Comparison of ENCODE assay signal across 8 cellular contexts in the genomic region with DNA sequence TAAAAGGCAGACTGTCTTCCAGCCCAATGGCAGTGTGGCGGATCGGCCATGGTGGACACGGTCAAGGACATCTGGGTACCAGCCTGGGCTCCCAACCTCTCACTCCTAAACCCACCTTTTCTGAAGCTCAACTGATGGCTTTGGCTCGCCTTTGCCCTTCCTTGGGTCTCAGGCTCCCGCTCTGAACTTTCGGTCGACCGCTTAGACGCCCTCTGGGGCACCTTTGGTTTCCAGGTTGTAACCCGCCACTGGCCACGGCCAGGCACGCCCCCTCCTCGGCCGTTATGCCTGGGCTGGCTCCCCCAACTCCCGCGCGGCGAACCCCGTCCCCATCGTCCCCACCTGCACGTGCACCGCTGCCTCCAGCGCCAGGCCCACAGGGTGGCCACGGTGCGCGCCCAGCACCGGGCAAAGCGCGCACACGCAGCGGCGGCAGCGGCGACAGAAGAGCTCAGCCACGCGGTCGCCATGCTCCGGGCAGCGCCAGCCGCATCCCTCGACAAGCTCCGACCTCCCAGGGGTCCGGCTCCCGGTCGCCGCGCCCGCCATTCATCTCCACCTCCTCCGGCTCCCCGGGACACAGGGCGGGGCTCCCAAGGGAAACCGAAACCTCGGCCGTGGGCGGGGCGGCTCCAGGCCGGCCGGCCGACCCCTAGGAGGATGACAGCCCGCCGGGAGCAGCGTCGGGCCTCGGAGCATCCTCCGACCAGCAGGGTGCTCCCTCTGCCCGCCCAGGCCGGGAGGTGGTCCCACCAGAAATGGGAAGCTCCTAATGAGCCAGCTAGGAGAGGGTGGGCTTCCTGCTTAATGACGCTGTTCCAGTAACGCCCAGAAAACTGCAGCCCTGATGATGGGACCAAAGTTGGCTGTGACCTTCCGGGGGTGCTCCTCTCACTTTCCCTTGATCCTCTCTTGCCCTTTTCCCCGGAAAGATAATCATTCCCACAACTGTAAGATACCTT. TPM values are rescaled to one million over a fixed set of nuclear protein-coding genes. Genes with fewer than 3 reads are reported as not detected.
A peak's percentile ranks its signal among the peaks of the same experiment; 100 is the strongest.
DNase-seq lines count a peak whose midpoint lies in the region; ATAC-seq and TF ChIP-seq lines count a peak whose summit lies in the region.

A gene with protein sequence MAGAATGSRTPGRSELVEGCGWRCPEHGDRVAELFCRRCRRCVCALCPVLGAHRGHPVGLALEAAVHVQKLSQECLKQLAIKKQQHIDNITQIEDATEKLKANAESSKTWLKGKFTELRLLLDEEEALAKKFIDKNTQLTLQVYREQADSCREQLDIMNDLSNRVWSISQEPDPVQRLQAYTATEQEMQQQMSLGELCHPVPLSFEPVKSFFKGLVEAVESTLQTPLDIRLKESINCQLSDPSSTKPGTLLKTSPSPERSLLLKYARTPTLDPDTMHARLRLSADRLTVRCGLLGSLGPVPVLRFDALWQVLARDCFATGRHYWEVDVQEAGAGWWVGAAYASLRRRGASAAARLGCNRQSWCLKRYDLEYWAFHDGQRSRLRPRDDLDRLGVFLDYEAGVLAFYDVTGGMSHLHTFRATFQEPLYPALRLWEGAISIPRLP (minus strand): TSS at position 583 of the 962 bp plus-strand sequence. CDS start 34 bp downstream, at position 549.

- DNase-seq in GM19238 (ENCODE audit: insufficient read length, low spot score) = peak; percentile 73
- DNase-seq in PC-9 = peak in 1 of 2 experiments; percentile 69
- DNase-seq in fibroblast of villous mesenchyme (ENCODE audit: low read depth) = peak; percentile 73
- no peak for DNase-seq in type B pancreatic cell (ENCODE audit: extremely low spot score, unreplicated experiment)

- peaks cover 27% of the 10 kb centered on the region for H3K4me1 Mint-ChIP-seq in activated T-helper 17 cell treated with anti-CD3 and anti-CD28 coated beads, Interleukin-2, amount 50 U/mL, for 72 hours
- H3K4me1 Mint-ChIP-seq in type B pancreatic cell (ENCODE audit: unreplicated experiment) = peaks cover 13% of the 10 kb centered on the region

- H3K4me3 ChIP-seq in BLaER1 = peak within 1 kb of the TSS; percentile 78
- peak within 1 kb of the TSS; percentile 80 for H3K4me3 ChIP-seq in PC-9
- H3K4me3 ChIP-seq in fibroblast of villous mesenchyme (ENCODE audit: low read depth, low read length) = peak within 1 kb of the TSS; percentile 74
- H3K4me3 ChIP-seq in neuron (ENCODE audit: low read length) = peak within 1 kb of the TSS; percentile 39

- H2AFZ ChIP-seq in PC-9 = peak within 1 kb of the TSS; percentile 96
- peak within 1 kb of the TSS; percentile 86 for H2AFZ ChIP-seq in neuron (ENCODE audit: low read depth, low read length)

- BruUV-seq in PC-9 (replicated peaks; lab: Mats Ljungman, UMichigan) = no TSS peak

- H3K36me3 Mint-ChIP-seq in activated T-helper 17 cell treated with anti-CD3 and anti-CD28 coated beads, Interleukin-2, amount 50 U/mL, for 72 hours (ENCODE audit: low read depth) = peaks cover 25% of the 10 kb centered on the region
- H3K36me3 Mint-ChIP-seq in type B pancreatic cell = no peaks in the 10 kb centered on the region

- no peaks in the 10 kb centered on the region for H3K9me3 Mint-ChIP-seq in activated T-helper 17 cell treated with anti-CD3 and anti-CD28 coated beads, Interleukin-2, amount 50 U/mL, for 72 hours
- no peaks in the 10 kb centered on the region for H3K9me3 Mint-ChIP-seq in type B pancreatic cell

- CTCF ChIA-PET in PC-9 (lab: Charles Lee) = interaction anchor here (0.7 to 0.9 kb wide), 2 partner anchors 73 to 657 kb away, joined by 3 read pairs; a partner anchor contains a TSS

- peaks cover 5% of the 10 kb centered on the region; the same call in 1 of the 2 replicates for H3F3A ChIP-seq in PC-9 (ENCODE audit: insufficient read depth, low read depth)

- H3K9ac ChIP-seq in BLaER1 = peak within 1 kb of the TSS; percentile 78

- H3K27ac ChIP-seq in BLaER1 (peak within 1 kb of the TSS; percentile 85), PC-9 (no peak within 1 kb of the TSS)

- H3K4me1 ChIP-seq in BLaER1 = peaks cover 64% of the 10 kb centered on the region
- H3K4me1 ChIP-seq in PC-9 (replicated peaks; ENCODE audit: insufficient read depth) = peaks cover 29% of the 10 kb centered on the region
- H3K4me1 ChIP-seq in neuron (ENCODE audit: insufficient read depth, low read length) = peaks cover 4% of the 10 kb centered on the region

- POLR2A ChIA-PET in PC-9 (lab: Charles Lee; ENCODE audit: unreplicated experiment) = interaction anchor here (0.9 to 1.2 kb wide), 2 partner anchors 73 to 104 kb away, joined by 3 to 4 read pairs; a partner anchor contains a TSS

- no peaks in the 10 kb centered on the region for H3K9me2 ChIP-seq in PC-9 (ENCODE audit: insufficient read depth)

- TF ChIP-seq CTCF in PC-9 (conservative IDR thresholded peaks at IDR 0.05) (peak; percentile 45; the same call in 1 of the 2 replicates), fibroblast of villous mesenchyme (IDR thresholded peaks at IDR 0.05; ENCODE audit: insufficient read depth, low read depth, low read length) (peak; percentile 41), type B pancreatic cell (conservative IDR thresholded peaks at IDR 0.05) (no peak)

- no peaks in the 10 kb centered on the region for H4K20me1 ChIP-seq in BLaER1
- no peaks in the 10 kb centered on the region for H4K20me1 ChIP-seq in PC-9 (ENCODE audit: insufficient read depth)

- intact Hi-C loops in PC-9 (cut with micrococcal nuclease; ENCODE audit: unreplicated experiment) = loop anchor here (2.0 kb wide), 2 partner anchors 24 to 50 kb away; no protein-coding TSS in a partner anchor

- no peaks in the 10 kb centered on the region for H3K27me3 ChIP-seq in BLaER1
- H3K27me3 ChIP-seq in PC-9 (ENCODE audit: insufficient read depth, low read depth) = no peaks in the 10 kb centered on the region
- peaks cover 41% of the 10 kb centered on the region for H3K27me3 ChIP-seq in neuron (ENCODE audit: insufficient read depth, low read length)

- no peaks in the 10 kb centered on the region for H3K9me3 ChIP-seq in BLaER1
- H3K9me3 ChIP-seq in PC-9 (ENCODE audit: insufficient read depth, low read depth) = no peaks in the 10 kb centered on the region
- H3K9me3 ChIP-seq in neuron (ENCODE audit: low read length) = no peaks in the 10 kb centered on the region

- H3K4me3 Mint-ChIP-seq in activated T-helper 17 cell treated with anti-CD3 and anti-CD28 coated beads, Interleukin-2, amount 50 U/mL, for 72 hours = peak within 1 kb of the TSS; percentile 98
- H3K4me3 Mint-ChIP-seq in type B pancreatic cell = peak within 1 kb of the TSS; percentile 84

- peaks cover 11% of the 10 kb centered on the region; the same call in 1 of the 2 replicates for H3K36me3 ChIP-seq in BLaER1
- H3K36me3 ChIP-seq in PC-9 (ENCODE audit: low read depth) = no peaks in the 10 kb centered on the region
- no peaks in the 10 kb centered on the region for H3K36me3 ChIP-seq in neuron (ENCODE audit: insufficient read depth, low read length)

- ATAC-seq in HG03460 (IDR thresholded peaks at IDR 0.05; ENCODE audit: unreplicated experiment) = peak; percentile 53
- peak; percentile 62 for ATAC-seq in activated T-helper 17 cell treated with anti-CD3 and anti-CD28 coated beads, Interleukin-2, amount 50 U/mL, for 72 hours (replicated peaks)

- no peaks in the 10 kb centered on the region for H3K27me3 Mint-ChIP-seq in activated T-helper 17 cell treated with anti-CD3 and anti-CD28 coated beads, Interleukin-2, amount 50 U/mL, for 72 hours
- H3K27me3 Mint-ChIP-seq in type B pancreatic cell = peaks cover 3% of the 10 kb centered on the region

- no peaks in the 10 kb centered on the region for H3K79me2 ChIP-seq in PC-9 (ENCODE audit: low read depth)

- H3K27ac Mint-ChIP-seq in activated T-helper 17 cell treated with anti-CD3 and anti-CD28 coated beads, Interleukin-2, amount 50 U/mL, for 72 hours = peak within 1 kb of the TSS; percentile 98
- peak within 1 kb of the TSS; percentile 83 for H3K27ac Mint-ChIP-seq in type B pancreatic cell

- peak within 1 kb of the TSS; percentile 93 for H3K4me2 ChIP-seq in BLaER1
- H3K4me2 ChIP-seq in PC-9 = peak within 1 kb of the TSS; percentile 95

RNA-seq across cellular contexts. Expression of the gene that starts here (rescaled TPM):
- 18.1 and 20.2 TPM in 2 replicates for total RNA-seq in PC-9 (2021)
- 10 to 100 TPM; 43.4 to 57.8 TPM for total RNA-seq in activated T-helper 17 cell treated with anti-CD3 and anti-CD28 coated beads, Interleukin-2, amount 50 U/mL, for 72 hours
- 9.3 and 13.4 TPM in 2 replicates for total RNA-seq in fibroblast of villous mesenchyme
- 9.9 and 18.8 TPM in 2 replicates for total RNA-seq in type B pancreatic cell (ENCODE audit: low replicate concordance)
